Comparison of ENCODE assay signal across 1 cellular context in genomic region chr2:200404615-200405014, GRCh38.
TF ChIP-seq lines count a peak whose summit lies in the region.

No MANE protein-coding gene starts in this region.

TF ChIP-seq in HepG2, 621 proteins besides CTCF, POLR2A, EP300 and RAD21 (continued from another document):
- TF ChIP-seq ZBED4 (CRISPR knock-in tag; IDR thresholded peaks at IDR 0.05; ENCODE audit: borderline replicate concordance): 0 out of 2 replicates have a peak, but pooled peaks have one; percentile 56
- TF ChIP-seq TBX2 (CRISPR knock-in tag; IDR thresholded peaks at IDR 0.05; ENCODE audit: borderline replicate concordance): peak; percentile 38; the same call in 1 of the 2 replicates
- TF ChIP-seq AGO2 (optimal IDR thresholded peaks at IDR 0.05; ENCODE audit: low read depth, low read length): peak; percentile 13
- TF ChIP-seq ZNF12 (CRISPR knock-in tag; IDR thresholded peaks at IDR 0.05): peak; percentile 83
